10 cellular contexts compared by ENCODE assay signal in the genomic region with DNA sequence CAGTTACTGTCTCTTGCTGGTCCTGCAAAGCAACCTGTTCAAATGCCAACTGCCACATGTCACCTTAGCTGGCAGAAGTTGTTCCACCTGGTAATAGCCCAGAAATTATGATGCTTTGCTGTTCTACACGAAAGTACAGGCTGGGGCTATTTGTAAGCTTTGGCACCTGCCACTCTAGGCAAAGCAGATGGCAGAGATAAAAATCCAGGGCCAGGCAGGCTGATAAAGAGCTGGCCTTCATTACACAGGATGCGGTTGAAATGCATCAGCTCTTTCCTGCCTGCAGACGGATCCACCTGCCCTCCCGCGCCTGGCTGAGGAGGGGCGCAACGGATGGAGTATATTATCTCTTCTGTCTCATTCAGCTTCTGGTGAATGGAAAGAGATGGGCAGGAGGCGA. TPM values are rescaled to one million over a fixed set of nuclear protein-coding genes. Genes with fewer than 3 reads are reported as not detected.
A peak's percentile ranks its signal among the peaks of the same experiment; 100 is the strongest.
DNase-seq lines count a peak whose midpoint lies in the region; ATAC-seq and TF ChIP-seq lines count a peak whose summit lies in the region.
"Had no signal": no experiment of that assay in that cellular context is flagged by ENCODE, and none has a peak within 500 bp of the region (broad histone marks: within the 10 kb centered on the region; RNA-seq: fewer than 3 reads in every experiment).

No MANE protein-coding gene starts in this region.

- peaks cover 88% of the 10 kb centered on the region for H3K4me1 Mint-ChIP-seq in activated naive CD8-positive, alpha-beta T cell (ENCODE audit: low read depth)

- no peaks in the 10 kb centered on the region for H3K36me3 ChIP-seq in thyroid gland
- H3K36me3 ChIP-seq: cardiac muscle cell had no signal

- no peaks in the 10 kb centered on the region for H3K27me3 Mint-ChIP-seq in activated naive CD8-positive, alpha-beta T cell

- peak overlapping the region; percentile 67 for H3K27ac Mint-ChIP-seq in activated naive CD8-positive, alpha-beta T cell

- WGBS in thyroid gland, 2 donors: 58 to 59% methylated on average over 8 of the region's 8 CpGs

- intact Hi-C loops in thyroid gland (cut with DNase I): loop anchor here (10.0 kb wide), 1 partner anchor 291 kb away; no protein-coding TSS in a partner anchor

- no peak for TF ChIP-seq POLR2A in thyroid gland (IDR thresholded peaks at IDR 0.05)

- ATAC-seq in HG03520 (IDR thresholded peaks at IDR 0.05; ENCODE audit: unreplicated experiment): no peak

- no peaks in the 10 kb centered on the region for H3K9me3 ChIP-seq in thyroid gland

- H3K4me1 ChIP-seq in thyroid gland: no peaks in the 10 kb centered on the region

- DNase-seq in NAMALWA (ENCODE audit: low spot score): peak; percentile 76
- DNase-seq in T-helper 22 cell (ENCODE audit: low read depth): peak; percentile 59
- peak; percentile 14 to 26 for DNase-seq in stimulated activated CD8-positive, alpha-beta memory T cell treated with anti-CD3 and anti-CD28 coated beads, Interleukin-7, amount 100 ng/mL, for 4 hours (ENCODE audit: low read depth in 2 of 2)
- DNase-seq in thyroid gland: no peak
- DNase-seq in iPS-NIHi7 (ENCODE audit: extremely low spot score): no peak
- DNase-seq in inferior parietal cortex (ENCODE audit: extremely low spot score): no peak
- DNase-seq: left cardiac atrium had no signal

- H3K27ac ChIP-seq in thyroid gland: no peak overlapping the region
- H3K27ac ChIP-seq: cardiac muscle cell had no signal

- no peaks in the 10 kb centered on the region for H3K27me3 ChIP-seq in thyroid gland
- H3K27me3 ChIP-seq: cardiac muscle cell had no signal

- peaks cover 4% of the 10 kb centered on the region for H3K9me3 Mint-ChIP-seq in activated naive CD8-positive, alpha-beta T cell (ENCODE audit: low read depth)

- peaks cover 4% of the 10 kb centered on the region for H3K36me3 Mint-ChIP-seq in activated naive CD8-positive, alpha-beta T cell

- TF ChIP-seq CTCF in thyroid gland (IDR thresholded peaks at IDR 0.05): no peak

- peak overlapping the region; percentile 17 for H3K4me3 Mint-ChIP-seq in activated naive CD8-positive, alpha-beta T cell

- no peak overlapping the region for H3K4me3 ChIP-seq in thyroid gland (replicated peaks in 1 of 3)
- H3K4me3 ChIP-seq: cardiac muscle cell had no signal

RNA-seq across cellular contexts. Expression of a gene that starts 29.3 kb away (rescaled TPM):
- total RNA-seq in thyroid gland: 10 to 100 TPM in 1 of 4 donors, 1 to 10 TPM in 3; 5.6 to 14.9 (median 9.6) TPM

Comparison
In these comparisons a context has a peak if more than half of its experiments do, and no peak if none do; other contexts are left out.
1. DNase-seq: peak in NAMALWA (single experiment), T-helper 22 cell (single experiment) and stimulated activated CD8-positive, alpha-beta memory T cell treated with anti-CD3 and anti-CD28 coated beads, Interleukin-7, amount 100 ng/mL, for 4 hours (2 of 2); none in thyroid gland (0 of 2), iPS-NIHi7 (single experiment) and inferior parietal cortex (single experiment).